In genomic region chr18:63433349-63433866, GRCh38 we compare ENCODE assay signal across 27 cellular contexts. TPM values are rescaled to one million over a fixed set of nuclear protein-coding genes. Genes with fewer than 3 reads are reported as not detected.
DNase-seq lines count a peak whose midpoint lies in the region; ATAC-seq and TF ChIP-seq lines count a peak whose summit lies in the region.
"Had no signal": no experiment of that assay in that cellular context is flagged by ENCODE, and none has a peak within 500 bp of the region (broad histone marks: within the 10 kb centered on the region; RNA-seq: fewer than 3 reads in every experiment).

No MANE protein-coding gene starts in this region.

- WGBS in heart right ventricle, 2 donors, result 42 to 56% methylated on average over 4 of the region's 4 CpGs

- H3K36me3 ChIP-seq in heart right ventricle, result no peaks in the 10 kb centered on the region
- H3K36me3 ChIP-seq in thoracic aorta, result no peaks in the 10 kb centered on the region

- H3K36me3 Mint-ChIP-seq in HFFc6 (ENCODE audit: low read depth), result no peaks in the 10 kb centered on the region
- no peaks in the 10 kb centered on the region for H3K36me3 Mint-ChIP-seq in MCF 10A (ENCODE audit: insufficient read depth, unreplicated experiment)
- H3K36me3 Mint-ChIP-seq: CD8-positive, alpha-beta memory T cell; natural killer cell; WTC11 had no signal

- H3K27me3 ChIP-seq in heart right ventricle (peaks cover 0 to 23% (median 0%) of the 10 kb centered on the region in 7 donors), thoracic aorta (replicated peaks; ENCODE audit: insufficient read depth) (no peaks in the 10 kb centered on the region)

- peak in 7 of 8 donors; percentile 40 to 73 (median 51) for ATAC-seq in heart right ventricle
- peak; percentile 44 for ATAC-seq in thoracic aorta (ENCODE audit: insufficient number of reproducible peaks, low FRiP score, low read depth)
- ATAC-seq in GM19452 (IDR thresholded peaks at IDR 0.05; ENCODE audit: unreplicated experiment), result no peak
- no peak for ATAC-seq in GM18520 (IDR thresholded peaks at IDR 0.05; ENCODE audit: unreplicated experiment)
- no peak for ATAC-seq in GM19397 (IDR thresholded peaks at IDR 0.05; ENCODE audit: unreplicated experiment)
- ATAC-seq: HepG2, natural killer cell, WTC11 had no signal

- H3K4me1 Mint-ChIP-seq in HFFc6 (ENCODE audit: low read depth), result peaks cover 17% of the 10 kb centered on the region
- H3K4me1 Mint-ChIP-seq in MCF 10A (ENCODE audit: insufficient read depth, unreplicated experiment), result peaks cover 4% of the 10 kb centered on the region
- H3K4me1 Mint-ChIP-seq: CD8-positive, alpha-beta memory T cell; endodermal cell; natural killer cell; WTC11 had no signal

- intact Hi-C loops in MCF 10A (cut with micrococcal nuclease) (no loop called here), heart right ventricle (cut with DNase I) (loop anchor here in 3 of 10 donors (10.0 kb wide), 2 partner anchors 299 to 409 kb away; no protein-coding TSS in a partner anchor)

- H3K27ac Mint-ChIP-seq in HFFc6 (no peak overlapping the region), MCF 10A (ENCODE audit: low read depth, unreplicated experiment) (no peak overlapping the region)
- H3K27ac Mint-ChIP-seq: endodermal cell; natural killer cell; T-helper 2 cell treated with Interferon-gamma antibody and Interleukin-4, amounts not matched to agents 5 μg/mL and 100 μg/mL, for 36 hours; WTC11 had no signal

- H3K27me3 Mint-ChIP-seq in HFFc6 (ENCODE audit: insufficient read depth) (peaks cover 25% of the 10 kb centered on the region), MCF 10A (ENCODE audit: insufficient read depth, unreplicated experiment) (no peaks in the 10 kb centered on the region)

- CTCF ChIA-PET in MCF 10A (lab: Yijun Ruan, JAX), result interaction anchor here (0.9 to 2.3 kb wide), 3 partner anchors 9 to 417 kb away, joined by 3 to 8 read pairs (median 3); no protein-coding TSS in a partner anchor

- TF ChIP-seq CTCF in HFFc6 (IDR thresholded peaks at IDR 0.05) (no peak), MCF 10A (IDR thresholded peaks at IDR 0.05; ENCODE audit: unreplicated experiment) (no peak), heart right ventricle (IDR thresholded peaks at IDR 0.05) (no peak), thoracic aorta (IDR thresholded peaks at IDR 0.05) (no peak)

- H3K27ac ChIP-seq in heart right ventricle, result peak overlapping the region in 2 of 10 donors; percentile 13 to 25
- H3K27ac ChIP-seq in thoracic aorta, result peak overlapping the region; percentile 62 to 75
- H3K27ac ChIP-seq: PC-9 had no signal

- H3K9me3 ChIP-seq in heart right ventricle (no peaks in the 10 kb centered on the region), thoracic aorta (no peaks in the 10 kb centered on the region)

- H3K9me3 Mint-ChIP-seq in HFFc6, result no peaks in the 10 kb centered on the region
- H3K9me3 Mint-ChIP-seq in MCF 10A (ENCODE audit: unreplicated experiment), result no peaks in the 10 kb centered on the region
- H3K9me3 Mint-ChIP-seq: CD8-positive, alpha-beta memory T cell; endodermal cell; natural killer cell; T-helper 2 cell treated with Interferon-gamma antibody and Interleukin-4, amounts not matched to agents 5 μg/mL and 100 μg/mL, for 36 hours; WTC11 had no signal

- DNase-seq in HFFc6, result peak; percentile 45
- DNase-seq in MCF 10A (ENCODE audit: unreplicated experiment), result peak; percentile 56
- peak in 1 of 2 donors; percentile 27 for DNase-seq in heart right ventricle
- DNase-seq in thoracic aorta (ENCODE audit: low spot score), result no peak
- DNase-seq: activated CD4-positive, alpha-beta T cell treated with anti-CD3 and anti-CD28 coated beads, Interleukin-2, amount 50 U/mL, for 48 hours; activated naive CD4-positive, alpha-beta T cell treated with Interleukin-2 at 50 U/mL for 16 hours; CD8-positive, alpha-beta memory T cell; endodermal cell; kidney glomerular epithelial cell; natural killer cell; NCI-H1436; NCI-H2171; NCI-H774; PC-9; posterior cingulate gyrus; stimulated activated CD4-positive, alpha-beta T cell treated with anti-CD3 and anti-CD28 coated beads, Interleukin-4, amount 100 ng/mL, for 24 hours had no signal

- H3K4me1 ChIP-seq in heart right ventricle (peaks cover 0 to 4% (median 0%) of the 10 kb centered on the region in 9 donors), thoracic aorta (ENCODE audit: control insufficient read depth in 1 of 2, low read depth in 2 of 2) (peaks cover 10 to 26% of the 10 kb centered on the region in 2 donors)

- H3K4me3 Mint-ChIP-seq in HFFc6 (no peak overlapping the region), MCF 10A (ENCODE audit: unreplicated experiment) (no peak overlapping the region)
- H3K4me3 Mint-ChIP-seq: CD8-positive, alpha-beta memory T cell; endodermal cell; natural killer cell; T-helper 2 cell treated with Interferon-gamma antibody and Interleukin-4, amounts not matched to agents 5 μg/mL and 100 μg/mL, for 36 hours; WTC11 had no signal

- no TSS peak for BruUV-seq in MCF 10A (replicated peaks; lab: Mats Ljungman, UMichigan)

- no peak overlapping the region for H3K4me3 ChIP-seq in heart right ventricle
- H3K4me3 ChIP-seq in thoracic aorta, result peak overlapping the region; percentile 41
- H3K4me3 ChIP-seq: PC-9, smooth muscle cell had no signal

- POLR2A ChIA-PET in MCF 10A (lab: Yijun Ruan, JAX), result interaction anchor here (0.8 to 17.6 kb wide), 11 partner anchors 9 to 67 kb away, joined by 3 to 264 read pairs (median 4); partner anchors contain the start of genes SERPINB5 and VPS4B

RNA-seq across cellular contexts. Expression of gene VPS4B, which starts 11.1 kb away (rescaled TPM):
- total RNA-seq in HFFc6 (2021; fragmentation: NEBNext Ultra II Directional; extraction: Animal tissue kit (Norgen Biotek cat#: 25700)), result 10 to 100 TPM; 55.5 to 69.3 (median 60.1) TPM
- total RNA-seq in MCF 10A (2022), result 67.8 and 89.8 TPM in 2 replicates
- 10 to 100 TPM; 19.7 to 39.6 (median 22.8) TPM for total RNA-seq in heart right ventricle
- 1 to 10 TPM; 6.1 to 7.3 TPM for polyA plus RNA-seq in heart right ventricle
- 10 to 100 TPM; 25.5 to 49.9 TPM for total RNA-seq in thoracic aorta

RNA-seq across cellular contexts. Expression of gene SERPINB5, which starts 43.4 kb away (rescaled TPM):
- not detected for total RNA-seq in HFFc6 (2021; fragmentation: NEBNext Ultra II Directional; extraction: Animal tissue kit (Norgen Biotek cat#: 25700))
- total RNA-seq in MCF 10A (2022) (254 and 330 TPM in 2 replicates), heart right ventricle (not detected), thoracic aorta (under 1 TPM; 0.41 to 0.63 TPM)
- under 1 TPM in 1 of 2 donors, not detected in 1; 0.03 TPM for polyA plus RNA-seq in heart right ventricle
- total RNA-seq: astrocyte; CD8-positive, alpha-beta memory T cell; fibroblast of villous mesenchyme; HepG2; mesenteric fat pad; natural killer cell; subcutaneous adipose tissue had no signal
- polyA plus RNA-seq: CD8-positive, alpha-beta memory T cell; HepG2 had no signal

Comparison
In these comparisons a context has a peak if more than half of its experiments do, and no peak if none do; other contexts are left out.
1. ATAC-seq: peak in heart right ventricle (7 of 8) and thoracic aorta (single experiment); none in GM19452 (single experiment), GM18520 (single experiment) and GM19397 (single experiment).
2. RNA of gene SERPINB5, which starts 43.4 kb away (total RNA-seq): 254 to 330 TPM in MCF 10A; 0.41 to 0.63 TPM in thoracic aorta, not detected in HFFc6 and not detected in heart right ventricle; every median in the first group is over 100 times any median in the second.